1 cellular context compared by ENCODE assay signal in the genomic region with DNA sequence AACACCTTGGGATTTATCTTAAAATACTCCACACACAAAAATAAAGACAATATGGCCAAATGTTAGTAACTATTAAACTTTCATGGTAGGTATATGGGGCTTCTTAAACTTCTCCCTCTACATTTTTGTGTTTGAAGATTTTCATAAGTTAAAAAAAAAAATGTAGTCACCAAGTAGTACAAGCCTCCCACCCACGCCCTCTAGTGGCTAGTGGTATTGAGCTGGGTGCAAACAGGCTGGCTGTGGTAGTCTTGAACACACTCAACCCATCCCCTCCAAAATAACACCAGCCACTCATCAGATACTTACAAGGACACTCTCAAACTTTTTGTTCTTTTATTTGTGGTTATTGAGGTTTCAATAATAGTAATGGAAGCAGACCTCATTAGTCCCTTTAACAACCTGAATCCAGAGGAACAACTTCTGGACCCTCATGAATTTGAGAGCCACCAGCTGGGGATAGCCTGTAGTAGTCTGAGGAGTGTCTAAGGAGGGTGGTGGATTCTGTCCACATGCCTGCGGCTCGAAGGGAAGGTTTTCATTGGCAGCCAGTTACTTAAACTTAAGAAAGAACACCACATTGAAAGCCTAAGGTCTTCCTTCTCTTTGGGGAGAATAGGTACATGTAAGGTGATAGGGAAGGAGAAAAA.
TF ChIP-seq lines count a peak whose summit lies in the region.

No MANE protein-coding gene starts in this region.

TF ChIP-seq in endothelial cell of umbilical vein, 7 proteins besides CTCF, POLR2A, EP300 and RAD21:
- TF ChIP-seq FOS (IDR thresholded peaks at IDR 0.05; ENCODE audit: borderline replicate concordance, insufficient read depth, low read length) (no peak), GATA2 (IDR thresholded peaks at IDR 0.05; ENCODE audit: insufficient read depth, insufficient read length, low read depth, low read length) (no peak), JUN (IDR thresholded peaks at IDR 0.05; ENCODE audit: borderline replicate concordance, insufficient read depth, insufficient read length, low read depth) (no peak), MAX (IDR thresholded peaks at IDR 0.05; ENCODE audit: insufficient read depth, insufficient read length) (no peak), EZH2 (IDR thresholded peaks at IDR 0.05; ENCODE audit: borderline replicate concordance, low read depth, low read length, severe bottlenecking) (no peak), MYC (IDR thresholded peaks at IDR 0.05; ENCODE audit: low read depth, low read length) (no peak), POLR2AphosphoS5 (IDR thresholded peaks at IDR 0.05; ENCODE audit: insufficient read depth, low read depth, low read length) (no peak)
